13 cellular contexts compared by ENCODE assay signal in genomic region chr12:27462151-27462694, GRCh38. TPM values are rescaled to one million over a fixed set of nuclear protein-coding genes. Genes with fewer than 3 reads are reported as not detected.
DNase-seq lines count a peak whose midpoint lies in the region; ATAC-seq, FAIRE-seq and TF ChIP-seq lines count a peak whose summit lies in the region.
"Had no signal": no experiment of that assay in that cellular context is flagged by ENCODE, and none has a peak within 500 bp of the region (broad histone marks: within the 10 kb centered on the region; RNA-seq: fewer than 3 reads in every experiment).

No MANE protein-coding gene starts in this region.

- no peak for TF ChIP-seq POLR2A in right lobe of liver (IDR thresholded peaks at IDR 0.05)
- no peak for TF ChIP-seq POLR2A in HepG2 (IDR thresholded peaks at IDR 0.05; ENCODE audit: insufficient read depth in 1 of 2, low read depth in 2 of 2, low read length in 2 of 2)

- peak overlapping the region; percentile 53 for H3K4me3 Mint-ChIP-seq in activated T-helper 1 cell treated with anti-CD3 and anti-CD28 coated beads, Interleukin-12 subunit alpha, Interleukin-12 subunit beta, Interleukin-2, Interleukin-4 antibody, amounts not matched to agents 30 ng/mL and 10 ng/mL and 1 ng/mL, durations not matched to agents 14 hours and 24 hours and 36 hours

- H3K4me2 ChIP-seq in HepG2 (ENCODE audit: low read depth, low read length): no peak overlapping the region

- DNase-seq in right lobe of liver (no peak), HepG2 (ENCODE audit: low spot score) (no peak), left ventricle myocardium superior (no peak), psoas muscle (no peak)
- no peak for DNase-seq in activated T-helper 1 cell treated with anti-CD3 and anti-CD28 coated beads, Interleukin-12 subunit alpha, Interleukin-12 subunit beta, Interleukin-2, Interleukin-4 antibody, amounts not matched to agents 30 ng/mL and 10 ng/mL and 1 ng/mL, durations not matched to agents 14 hours and 24 hours and 36 hours (ENCODE audit: low spot score)
- DNase-seq: activated gamma-delta T cell; Caco-2; foreskin melanocyte; naive thymus-derived CD4-positive, alpha-beta T cell had no signal

- no peak for TF ChIP-seq RAD21 in HepG2 (CRISPR knock-in tag; IDR thresholded peaks at IDR 0.05)

- H3K9ac ChIP-seq in HepG2 (ENCODE audit: insufficient read depth, low read depth, low read length): no peak overlapping the region

- no peaks in the 10 kb centered on the region for H3K4me1 ChIP-seq in right lobe of liver
- H3K4me1 ChIP-seq in HepG2 (ENCODE audit: insufficient read depth, low read length): no peaks in the 10 kb centered on the region
- no peaks in the 10 kb centered on the region for H3K4me1 ChIP-seq in psoas muscle

- no peak overlapping the region for H3K4me3 ChIP-seq in right lobe of liver
- no peak overlapping the region for H3K4me3 ChIP-seq in HepG2 (replicated peaks in 1 of 3; ENCODE audit: insufficient read depth in 1 of 3, low read depth in 2 of 3, low read length in 3 of 3)
- no peak overlapping the region for H3K4me3 ChIP-seq in psoas muscle

- peaks cover 69% of the 10 kb centered on the region for H3K4me1 Mint-ChIP-seq in activated T-helper 1 cell treated with anti-CD3 and anti-CD28 coated beads, Interleukin-12 subunit alpha, Interleukin-12 subunit beta, Interleukin-2, Interleukin-4 antibody, amounts not matched to agents 30 ng/mL and 10 ng/mL and 1 ng/mL, durations not matched to agents 14 hours and 24 hours and 36 hours (ENCODE audit: low read depth)

- in situ Hi-C loops in HepG2 (cut with HindIII; ENCODE audit: extremely low pct_ligation_motif_present, low pct_unique_long_range_greater_than_20kb): no loop called here

- H3K9me3 Mint-ChIP-seq in activated T-helper 1 cell treated with anti-CD3 and anti-CD28 coated beads, Interleukin-12 subunit alpha, Interleukin-12 subunit beta, Interleukin-2, Interleukin-4 antibody, amounts not matched to agents 30 ng/mL and 10 ng/mL and 1 ng/mL, durations not matched to agents 14 hours and 24 hours and 36 hours: peaks cover 7% of the 10 kb centered on the region

- no peak for TF ChIP-seq CTCF in right lobe of liver (IDR thresholded peaks at IDR 0.05)
- no peak for TF ChIP-seq CTCF in HepG2 (CRISPR knock-in tag; IDR thresholded peaks at IDR 0.05)
- no peak for TF ChIP-seq CTCF in psoas muscle (IDR thresholded peaks at IDR 0.05)

- TF ChIP-seq EP300 in HepG2 (IDR thresholded peaks at IDR 0.05; ENCODE audit: low read depth in 2 of 2, low read length in 2 of 2): no peak
- no peak for TF ChIP-seq EP300 in HepG2 (CRISPR knock-in tag; IDR thresholded peaks at IDR 0.05; ENCODE audit: borderline replicate concordance)

- intact Hi-C loops in right lobe of liver (cut with DNase I) (no loop called here), HepG2 (cut with micrococcal nuclease; ENCODE audit: unreplicated experiment) (no loop called here), left ventricle myocardium superior (cut with micrococcal nuclease) (no loop called here), psoas muscle (cut with DNase I) (no loop called here)
- intact Hi-C loops in activated T-helper 1 cell treated with anti-CD3 and anti-CD28 coated beads, Interleukin-12 subunit alpha, Interleukin-12 subunit beta, Interleukin-2, Interleukin-4 antibody, amounts not matched to agents 30 ng/mL and 10 ng/mL and 1 ng/mL, durations not matched to agents 14 hours and 24 hours and 36 hours (cut with micrococcal nuclease): loop anchor here (1.0 to 5.0 kb wide), 5 partner anchors 27 to 361 kb away; partner anchors contain the start of gene STK38L

- 31% methylated on average over 9 of the region's 9 CpGs for WGBS in right lobe of liver (ENCODE audit: insufficient coverage, low coverage, low lambda C conversion rate, missing lambda C conversion rate)
- WGBS in HepG2 (ENCODE audit: low lambda C conversion rate): 47% methylated on average over 9 of the region's 9 CpGs
- WGBS in psoas muscle, 3 donors: 23 to 41% (median 29%) methylated on average over 9 of the region's 9 CpGs

- peak overlapping the region; percentile 84 for H3K27ac Mint-ChIP-seq in activated T-helper 1 cell treated with anti-CD3 and anti-CD28 coated beads, Interleukin-12 subunit alpha, Interleukin-12 subunit beta, Interleukin-2, Interleukin-4 antibody, amounts not matched to agents 30 ng/mL and 10 ng/mL and 1 ng/mL, durations not matched to agents 14 hours and 24 hours and 36 hours

- peaks cover 25% of the 10 kb centered on the region for H3K36me3 Mint-ChIP-seq in activated T-helper 1 cell treated with anti-CD3 and anti-CD28 coated beads, Interleukin-12 subunit alpha, Interleukin-12 subunit beta, Interleukin-2, Interleukin-4 antibody, amounts not matched to agents 30 ng/mL and 10 ng/mL and 1 ng/mL, durations not matched to agents 14 hours and 24 hours and 36 hours (ENCODE audit: low read depth)

- BruUV-seq in HepG2 (replicated peaks; lab: Mats Ljungman, UMichigan): no TSS peak

- H3K9me3 ChIP-seq in right lobe of liver (no peaks in the 10 kb centered on the region), HepG2 (ENCODE audit: low read length) (no peaks in the 10 kb centered on the region), psoas muscle (no peaks in the 10 kb centered on the region)
- H3K9me3 ChIP-seq: Caco-2 had no signal

- H3K79me2 ChIP-seq in HepG2 (ENCODE audit: insufficient read depth, low read length): no peaks in the 10 kb centered on the region

- no peaks in the 10 kb centered on the region for H4K20me1 ChIP-seq in HepG2 (ENCODE audit: insufficient read depth, low read length)

- no peaks in the 10 kb centered on the region for H3K27me3 Mint-ChIP-seq in activated T-helper 1 cell treated with anti-CD3 and anti-CD28 coated beads, Interleukin-12 subunit alpha, Interleukin-12 subunit beta, Interleukin-2, Interleukin-4 antibody, amounts not matched to agents 30 ng/mL and 10 ng/mL and 1 ng/mL, durations not matched to agents 14 hours and 24 hours and 36 hours (ENCODE audit: insufficient read depth)

- H2AFZ ChIP-seq in HepG2 (ENCODE audit: low read length): no peak overlapping the region

- no peak overlapping the region for H3K27ac ChIP-seq in right lobe of liver
- no peak overlapping the region for H3K27ac ChIP-seq in HepG2 (ENCODE audit: extremely low read length, insufficient read depth, low read length)
- no peak overlapping the region for H3K27ac ChIP-seq in psoas muscle
- H3K27ac ChIP-seq: HL-60 had no signal

- H3K27me3 ChIP-seq in right lobe of liver (no peaks in the 10 kb centered on the region), HepG2 (ENCODE audit: control insufficient read depth in 1 of 2, insufficient read depth in 2 of 2, low read length in 2 of 2) (peaks cover 0 to 4% of the 10 kb centered on the region in 2 experiments; a peak in 2 of 5 replicates), psoas muscle (ENCODE audit: insufficient read depth in 3 of 3, low read length in 2 of 3) (peaks cover 0 to 4% (median 0%) of the 10 kb centered on the region in 3 donors)

- CTCF ChIA-PET in HepG2 (lab: Yijun Ruan, JAX; ENCODE audit: low intra/inter-chr PET ratio, low total read pairs): no interaction called here

- ATAC-seq in right lobe of liver (peak in 3 of 4 donors; percentile 47 to 83 (median 47)), HepG2 (no peak), left ventricle myocardium superior (peak; percentile 13), HG03439 (IDR thresholded peaks at IDR 0.05; ENCODE audit: unreplicated experiment) (no peak), HG03460 (IDR thresholded peaks at IDR 0.05; ENCODE audit: unreplicated experiment) (no peak), HG02938 (IDR thresholded peaks at IDR 0.05; ENCODE audit: unreplicated experiment) (no peak), psoas muscle (no peak)
- ATAC-seq: naive thymus-derived CD4-positive, alpha-beta T cell had no signal

- POLR2A ChIA-PET in HepG2 (lab: Yijun Ruan, JAX): no interaction called here

- FAIRE-seq in HepG2 (lab: Jason Lieb, UNC): no peak

- H3K36me3 ChIP-seq in right lobe of liver (no peaks in the 10 kb centered on the region), HepG2 (replicated peaks in 1 of 2; ENCODE audit: control insufficient read depth in 1 of 2, insufficient read depth in 2 of 2, low read length in 2 of 2) (no peaks in the 10 kb centered on the region), psoas muscle (ENCODE audit: insufficient read depth in 1 of 2, low read depth in 1 of 2) (no peaks in the 10 kb centered on the region)

TF ChIP-seq in HepG2, 621 proteins besides CTCF, POLR2A, EP300 and RAD21 (continues in another document):
- TF ChIP-seq ARNT2 (CRISPR knock-in tag; IDR thresholded peaks at IDR 0.05; ENCODE audit: low read depth): no peak

RNA-seq across cellular contexts. Expression of gene SMCO2, which starts 15.7 kb away (rescaled TPM):
- total RNA-seq in right lobe of liver (under 1 TPM in 1 of 6 experiments, not detected in 5; 0.31 TPM), HepG2 (2016; rRNA removed; fragmentation: Illumina TruSeq; extraction: Trizol) (not detected in 2 replicates), left ventricle myocardium superior (not detected), psoas muscle (not detected)
- 0.26 TPM in 1 of 2 replicates, not detected in the other for total RNA-seq in HepG2 (2016; cell fraction: cytosol; rRNA removed; fragmentation: Illumina TruSeq; extraction: Trizol; ENCODE audit: low read depth)
- total RNA-seq in HepG2 (2016; cell fraction: insoluble cytoplasmic fraction; rRNA removed; fragmentation: Illumina TruSeq; extraction: Trizol): 0.13 TPM in 1 of 2 replicates, not detected in the other
- 0.83 TPM in 1 of 2 replicates, not detected in the other for total RNA-seq in HepG2 (2016; cell fraction: membrane; rRNA removed; fragmentation: Illumina TruSeq; extraction: Trizol)
- 0.38 TPM in 1 of 2 replicates, not detected in the other for total RNA-seq in HepG2 (2016; cell fraction: nucleus; rRNA removed; fragmentation: Illumina TruSeq; extraction: Trizol)
- polyA plus RNA-seq in HepG2 (2011; rRNA removed) (0.15 and 0.35 TPM in 2 replicates), psoas muscle (not detected)
- polyA plus RNA-seq in HepG2 (2011; cell fraction: cytosol; rRNA removed): not detected in 2 replicates
- polyA plus RNA-seq in HepG2 (2011; cell fraction: nucleus; rRNA removed): 0.35 and 0.45 TPM in 2 replicates
- polyA plus RNA-seq in HepG2 (2012): 0.15 TPM in 1 of 2 replicates, not detected in the other
- not detected in 2 replicates for polyA plus RNA-seq in HepG2 (2016; cell fraction: cytosol; fragmentation: Illumina TruSeq; extraction: Trizol; ENCODE audit: low read depth)
- polyA plus RNA-seq in HepG2 (2016; cell fraction: insoluble cytoplasmic fraction; fragmentation: Illumina TruSeq; extraction: Trizol; ENCODE audit: low read depth): not detected in 2 replicates
- 0.15 TPM in 1 of 2 replicates, not detected in the other for polyA plus RNA-seq in HepG2 (2016; cell fraction: membrane; fragmentation: Illumina TruSeq; extraction: Trizol; ENCODE audit: low read depth)
- polyA plus RNA-seq in HepG2 (2016; cell fraction: nucleus; fragmentation: Illumina TruSeq; extraction: Trizol; ENCODE audit: insufficient read depth, low read depth): 0.52 TPM in 1 of 2 replicates, not detected in the other
- polyA minus RNA-seq in HepG2 (2011; rRNA and poly(A)+ RNA removed; ENCODE audit: low replicate concordance): 0.34 TPM in 1 of 2 replicates, not detected in the other
- not detected in 2 replicates for polyA minus RNA-seq in HepG2 (2011; cell fraction: cytosol; rRNA and poly(A)+ RNA removed)
- 0.99 TPM in 1 of 2 replicates, not detected in the other for polyA minus RNA-seq in HepG2 (2011; cell fraction: nucleus; rRNA and poly(A)+ RNA removed)
- total RNA-seq in activated T-helper 1 cell treated with anti-CD3 and anti-CD28 coated beads, Interleukin-12 subunit alpha, Interleukin-12 subunit beta, Interleukin-2, Interleukin-4 antibody, amounts not matched to agents 30 ng/mL and 10 ng/mL and 1 ng/mL, durations not matched to agents 14 hours and 24 hours and 36 hours: 0.99 and 1.8 TPM in 2 replicates
- polyA plus RNA-seq: naive thymus-derived CD4-positive, alpha-beta T cell had no signal

Comparison
In these comparisons a context has a peak if more than half of its experiments do, and no peak if none do; other contexts are left out.
1. ATAC-seq: peak in right lobe of liver (3 of 4) and left ventricle myocardium superior (single experiment); none in HepG2 (single experiment), HG03439 (single experiment), HG03460 (single experiment), HG02938 (single experiment) and psoas muscle (0 of 4).